Comparison of ENCODE assay signal across 15 cellular contexts in the genomic region with DNA sequence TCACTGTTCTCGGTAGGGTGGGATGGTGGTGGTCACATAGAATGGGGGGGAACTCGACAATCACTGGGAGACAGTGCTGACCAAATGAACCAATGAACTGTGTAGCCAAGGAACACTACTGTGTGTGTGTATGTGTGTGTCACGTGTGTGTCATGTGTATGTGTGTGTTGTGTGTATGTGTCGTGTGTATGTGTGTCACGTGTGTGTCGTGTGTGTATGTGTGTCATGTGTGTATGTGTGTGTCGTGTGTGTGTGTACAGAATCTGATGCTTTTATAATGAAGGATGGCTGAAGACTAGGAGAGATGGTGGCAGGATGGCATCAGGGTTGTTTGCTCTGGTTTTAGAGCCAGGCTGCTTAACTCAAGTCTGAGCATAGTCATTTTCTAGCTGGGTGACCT.
DNase-seq lines count a peak whose midpoint lies in the region; ATAC-seq, FAIRE-seq and TF ChIP-seq lines count a peak whose summit lies in the region.
"Had no signal": no experiment of that assay in that cellular context is flagged by ENCODE, and none has a peak within 500 bp of the region (broad histone marks: within the 10 kb centered on the region; RNA-seq: fewer than 3 reads in every experiment).

No MANE protein-coding gene starts in this region.

- H3K9me3 ChIP-seq in CD8-positive, alpha-beta T cell (ENCODE audit: low read length) = no peaks in the 10 kb centered on the region
- no peaks in the 10 kb centered on the region for H3K9me3 ChIP-seq in H1 (ENCODE audit: insufficient read depth in 2 of 2, low read depth in 1 of 2, low read length in 1 of 2)
- H3K9me3 ChIP-seq: MG63, Peyer's patch, spleen, testis had no signal

- TF ChIP-seq EP300 in H1 (IDR thresholded peaks at IDR 0.05; ENCODE audit: borderline replicate concordance in 1 of 2, low read depth in 2 of 2, low read length in 2 of 2) = no peak

- H3K27me3 ChIP-seq in CD8-positive, alpha-beta T cell (ENCODE audit: insufficient read depth, low read length) = no peaks in the 10 kb centered on the region
- no peaks in the 10 kb centered on the region for H3K27me3 ChIP-seq in H1 (replicated peaks in 1 of 4; ENCODE audit: control insufficient read depth in 3 of 4, extremely low read depth in 1 of 4, insufficient read depth in 3 of 4, low read length in 3 of 4)
- H3K27me3 ChIP-seq: MG63, Peyer's patch, spleen, testis had no signal

- no peak overlapping the region for H3K27ac ChIP-seq in CD8-positive, alpha-beta T cell (ENCODE audit: low read depth, low read length)
- H3K27ac ChIP-seq in H1 (ENCODE audit: low read depth, low read length) = no peak overlapping the region
- H3K27ac ChIP-seq: 22Rv1, testis had no signal

- H3K14ac ChIP-seq in H1 (ENCODE audit: insufficient read length) = no peak overlapping the region

- H3K36me3 Mint-ChIP-seq in T-helper 1 cell treated with Interleukin-12 subunit alpha and Interleukin-12 subunit beta and Interleukin-4 antibody, amounts not matched to agents 30 μg/mL and 1 μg/mL, for 36 hours (ENCODE audit: low read depth) = no peaks in the 10 kb centered on the region
- no peaks in the 10 kb centered on the region for H3K36me3 Mint-ChIP-seq in CD8-positive, alpha-beta T cell
- H3K36me3 Mint-ChIP-seq in activated CD4-positive, alpha-beta memory T cell treated with anti-CD3 and anti-CD28 coated beads, Interleukin-2, amount 10 ng/mL, durations not matched to agents 7 days and 5 days (ENCODE audit: low read depth) = peaks cover 9% of the 10 kb centered on the region
- no peaks in the 10 kb centered on the region for H3K36me3 Mint-ChIP-seq in mesothelial cell of epicardium

- no peak for FAIRE-seq in H1 (lab: Jason Lieb, UNC)
- FAIRE-seq: islet of Langerhans had no signal

- H2BK120ac ChIP-seq in H1 (replicated peaks; ENCODE audit: low read depth, low read length) = no peak overlapping the region

- no peak overlapping the region for H2BK12ac ChIP-seq in H1 (ENCODE audit: low read depth, low read length)

- DNase-seq in T-helper 1 cell = no peak
- no peak for DNase-seq in CD8-positive, alpha-beta T cell
- no peak for DNase-seq in activated CD4-positive, alpha-beta memory T cell treated with anti-CD3 and anti-CD28 coated beads, Interleukin-2, amount 10 ng/mL, durations not matched to agents 7 days and 5 days
- no peak for DNase-seq in H1 (ENCODE audit: low read depth in 1 of 2, low spot score in 2 of 2)
- DNase-seq in mesothelial cell of epicardium (ENCODE audit: low spot score in 2 of 2, unreplicated experiment in 2 of 2) = no peak
- DNase-seq in DMS79 treated with DMSO at 0.1 percent for 48 hours (lab: John Stamatoyannopoulos, UW) = no peak
- DNase-seq in AG08395 (ENCODE audit: low spot score) = no peak
- DNase-seq: mammary epithelial cell, MG63, Peyer's patch, spleen, testis had no signal

- H2BK5ac ChIP-seq in H1 (ENCODE audit: low read depth, low read length) = no peak overlapping the region

- no peak overlapping the region for H3K4ac ChIP-seq in H1 (replicated peaks; ENCODE audit: insufficient read length, low read depth, low read length)

- H3K4me3 Mint-ChIP-seq in T-helper 1 cell treated with Interleukin-12 subunit alpha and Interleukin-12 subunit beta and Interleukin-4 antibody, amounts not matched to agents 30 μg/mL and 1 μg/mL, for 36 hours = no peak overlapping the region
- H3K4me3 Mint-ChIP-seq in CD8-positive, alpha-beta T cell = no peak overlapping the region
- no peak overlapping the region for H3K4me3 Mint-ChIP-seq in activated CD4-positive, alpha-beta memory T cell treated with anti-CD3 and anti-CD28 coated beads, Interleukin-2, amount 10 ng/mL, durations not matched to agents 7 days and 5 days
- no peak overlapping the region for H3K4me3 Mint-ChIP-seq in mesothelial cell of epicardium

- peaks cover 59% of the 10 kb centered on the region for H3K4me1 Mint-ChIP-seq in T-helper 1 cell treated with Interleukin-12 subunit alpha and Interleukin-12 subunit beta and Interleukin-4 antibody, amounts not matched to agents 30 μg/mL and 1 μg/mL, for 36 hours (ENCODE audit: low read depth)
- peaks cover 57% of the 10 kb centered on the region for H3K4me1 Mint-ChIP-seq in CD8-positive, alpha-beta T cell (ENCODE audit: low read depth)
- peaks cover 73% of the 10 kb centered on the region for H3K4me1 Mint-ChIP-seq in activated CD4-positive, alpha-beta memory T cell treated with anti-CD3 and anti-CD28 coated beads, Interleukin-2, amount 10 ng/mL, durations not matched to agents 7 days and 5 days
- H3K4me1 Mint-ChIP-seq in mesothelial cell of epicardium = no peaks in the 10 kb centered on the region

- no peak overlapping the region for H3K56ac ChIP-seq in H1 (replicated peaks; ENCODE audit: insufficient read length, low read depth, low read length)

- ATAC-seq in CD8-positive, alpha-beta T cell = no peak

- H3K4me2 ChIP-seq in H1 (ENCODE audit: insufficient read depth in 1 of 2, low read depth in 2 of 2, low read length in 2 of 2) = no peak overlapping the region

- H3K79me1 ChIP-seq in H1 (ENCODE audit: low read depth, low read length) = no peaks in the 10 kb centered on the region

- CTCF ChIA-PET in CD8-positive, alpha-beta T cell (lab: Charles Lee) = interaction anchor here (0.8 to 1.7 kb wide), 2 partner anchors 13 to 169 kb away, joined by 4 read pairs; no protein-coding TSS in a partner anchor
- CTCF ChIA-PET in activated CD4-positive, alpha-beta memory T cell treated with anti-CD3 and anti-CD28 coated beads, Interleukin-2, amount 10 ng/mL, durations not matched to agents 7 days and 5 days (lab: Charles Lee) = interaction anchor here (0.9 to 1.1 kb wide), 2 partner anchors 28 to 197 kb away, joined by 3 to 6 read pairs; no protein-coding TSS in a partner anchor
- CTCF ChIA-PET in H1 (lab: Charles Lee; ENCODE audit: partially characterized antibody) = interaction anchor here (2.3 to 5.8 kb wide), 2 partner anchors 8 to 24 kb away, joined by 10 to 37 read pairs; no protein-coding TSS in a partner anchor

- H3K18ac ChIP-seq in H1 (ENCODE audit: extremely low read depth, low read length) = no peak overlapping the region

- H3K4me1 ChIP-seq in CD8-positive, alpha-beta T cell (ENCODE audit: insufficient read depth, low read length) = peaks cover 44% of the 10 kb centered on the region
- no peaks in the 10 kb centered on the region for H3K4me1 ChIP-seq in H1 (replicated peaks in 1 of 4; ENCODE audit: control insufficient read depth in 3 of 4, insufficient read depth in 4 of 4, low read length in 3 of 4)

- no peak overlapping the region for H4K91ac ChIP-seq in H1 (replicated peaks; ENCODE audit: insufficient read length, low read length)

- peak overlapping the region; percentile 82 for H3K27ac Mint-ChIP-seq in T-helper 1 cell treated with Interleukin-12 subunit alpha and Interleukin-12 subunit beta and Interleukin-4 antibody, amounts not matched to agents 30 μg/mL and 1 μg/mL, for 36 hours
- peak overlapping the region; percentile 37 for H3K27ac Mint-ChIP-seq in CD8-positive, alpha-beta T cell
- peak overlapping the region; percentile 82 for H3K27ac Mint-ChIP-seq in activated CD4-positive, alpha-beta memory T cell treated with anti-CD3 and anti-CD28 coated beads, Interleukin-2, amount 10 ng/mL, durations not matched to agents 7 days and 5 days
- no peak overlapping the region for H3K27ac Mint-ChIP-seq in mesothelial cell of epicardium

- intact Hi-C loops in CD8-positive, alpha-beta T cell (cut with DNase I, micrococcal nuclease) = no loop called here

- no peaks in the 10 kb centered on the region for H3K27me3 Mint-ChIP-seq in T-helper 1 cell treated with Interleukin-12 subunit alpha and Interleukin-12 subunit beta and Interleukin-4 antibody, amounts not matched to agents 30 μg/mL and 1 μg/mL, for 36 hours (ENCODE audit: low read depth)
- H3K27me3 Mint-ChIP-seq in CD8-positive, alpha-beta T cell (ENCODE audit: low read depth) = no peaks in the 10 kb centered on the region
- no peaks in the 10 kb centered on the region for H3K27me3 Mint-ChIP-seq in activated CD4-positive, alpha-beta memory T cell treated with anti-CD3 and anti-CD28 coated beads, Interleukin-2, amount 10 ng/mL, durations not matched to agents 7 days and 5 days
- H3K27me3 Mint-ChIP-seq in mesothelial cell of epicardium (ENCODE audit: low read depth) = peaks cover 10% of the 10 kb centered on the region

- H3K23me2 ChIP-seq in H1 (ENCODE audit: low read depth, low read length) = peaks cover 7% of the 10 kb centered on the region; the same call in 1 of the 2 replicates

- no peaks in the 10 kb centered on the region for H3K36me3 ChIP-seq in CD8-positive, alpha-beta T cell (ENCODE audit: insufficient read depth, low read length)
- no peaks in the 10 kb centered on the region for H3K36me3 ChIP-seq in H1 (ENCODE audit: control insufficient read depth in 2 of 4, insufficient read depth in 4 of 4, low read length in 3 of 4)
- H3K36me3 ChIP-seq: MG63, Peyer's patch, spleen had no signal

- H4K5ac ChIP-seq in H1 (ENCODE audit: insufficient read length, low read depth, low read length) = no peak overlapping the region

- H2BK20ac ChIP-seq in H1 (ENCODE audit: low read length) = no peak overlapping the region

- TF ChIP-seq POLR2A in H1 (IDR thresholded peaks at IDR 0.05; ENCODE audit: control extremely low read depth in 1 of 2, low read depth in 2 of 2, low read length in 2 of 2) = no peak

- H4K20me1 ChIP-seq in H1 (replicated peaks in 1 of 2; ENCODE audit: control insufficient read depth in 1 of 2, insufficient read depth in 2 of 2, low read length in 2 of 2) = peaks cover 0 to 5% of the 10 kb centered on the region in 2 experiments

- H2BK15ac ChIP-seq in H1 (ENCODE audit: low read length) = no peak overlapping the region

- no peaks in the 10 kb centered on the region for H3K79me2 ChIP-seq in H1 (ENCODE audit: control insufficient read depth in 1 of 2, insufficient read depth in 2 of 2, low read length in 2 of 2)

- no peak for TF ChIP-seq RAD21 in H1 (IDR thresholded peaks at IDR 0.05 in 1 of 2, conservative IDR thresholded peaks at IDR 0.05 in 1 of 2; ENCODE audit: low read depth in 2 of 2, low read length in 2 of 2)

- H4K8ac ChIP-seq in H1 (ENCODE audit: extremely low read depth, insufficient read depth, low read length) = no peak overlapping the region

- H2AFZ ChIP-seq in H1 (ENCODE audit: low read length) = no peak overlapping the region

- 0 out of 2 replicates have a peak overlapping the region, but pooled peaks have one; percentile 4 for H2AK5ac ChIP-seq in H1 (ENCODE audit: low read depth, low read length)

- WGBS in H1 (ENCODE audit: extremely low coverage in 1 of 2, insufficient coverage in 1 of 2, insufficient read length in 1 of 2, insufficient replicate concordance in 2 of 2, low coverage in 1 of 2, low lambda C conversion rate in 2 of 2, missing lambda C conversion rate in 1 of 2), 2 experiments = 93% methylated on average over 7 of the region's 7 CpGs; no CpG with 5 or more reads in 1 of the 2 experiments

- no peak for TF ChIP-seq CTCF in CD8-positive, alpha-beta T cell (IDR thresholded peaks at IDR 0.05)
- TF ChIP-seq CTCF in H1 (IDR thresholded peaks at IDR 0.05; ENCODE audit: control extremely low read depth in 1 of 3, insufficient read depth in 1 of 3, low read depth in 1 of 3, low read length in 3 of 3) (no peak), mesothelial cell of epicardium (IDR thresholded peaks at IDR 0.05; ENCODE audit: unreplicated experiment) (no peak)

- POLR2A ChIA-PET in CD8-positive, alpha-beta T cell (lab: Charles Lee) = no interaction called here
- POLR2A ChIA-PET in activated CD4-positive, alpha-beta memory T cell treated with anti-CD3 and anti-CD28 coated beads, Interleukin-2, amount 10 ng/mL, durations not matched to agents 7 days and 5 days (lab: Charles Lee) = interaction anchor here (1.0 to 10.9 kb wide), 8 partner anchors 16 to 204 kb away, joined by 3 to 159 read pairs (median 8); a partner anchor contains a TSS
- POLR2A ChIA-PET in H1 (lab: Charles Lee; ENCODE audit: partially characterized antibody) = no interaction called here

- no peaks in the 10 kb centered on the region for H3K9me3 Mint-ChIP-seq in T-helper 1 cell treated with Interleukin-12 subunit alpha and Interleukin-12 subunit beta and Interleukin-4 antibody, amounts not matched to agents 30 μg/mL and 1 μg/mL, for 36 hours
- no peaks in the 10 kb centered on the region for H3K9me3 Mint-ChIP-seq in CD8-positive, alpha-beta T cell
- peaks cover 6% of the 10 kb centered on the region for H3K9me3 Mint-ChIP-seq in activated CD4-positive, alpha-beta memory T cell treated with anti-CD3 and anti-CD28 coated beads, Interleukin-2, amount 10 ng/mL, durations not matched to agents 7 days and 5 days
- H3K9me3 Mint-ChIP-seq in mesothelial cell of epicardium = no peaks in the 10 kb centered on the region

- H3K4me3 ChIP-seq in CD8-positive, alpha-beta T cell (ENCODE audit: low read depth, low read length) = no peak overlapping the region
- H3K4me3 ChIP-seq in H1 (ENCODE audit: extremely low read depth in 1 of 4, insufficient read depth in 2 of 4, low read depth in 3 of 4, low read length in 4 of 4) = no peak overlapping the region
- H3K4me3 ChIP-seq: MG63, Peyer's patch, spleen, testis had no signal

- no peak overlapping the region; a peak in 2 of 7 replicates for H3K9ac ChIP-seq in H1 (replicated peaks in 1 of 4; ENCODE audit: extremely low read depth in 1 of 4, low read depth in 3 of 4, low read length in 3 of 4)

- no peak overlapping the region for H3K23ac ChIP-seq in H1 (ENCODE audit: insufficient read length)
